16 cellular contexts compared by ENCODE assay signal in genomic region chr20:59017493-59018231, GRCh38. TPM values are rescaled to one million over a fixed set of nuclear protein-coding genes. Genes with fewer than 3 reads are reported as not detected.
DNase-seq lines count a peak whose midpoint lies in the region; ATAC-seq, FAIRE-seq and TF ChIP-seq lines count a peak whose summit lies in the region.
"Had no signal": no experiment of that assay in that cellular context is flagged by ENCODE, and none has a peak within 500 bp of the region (broad histone marks: within the 10 kb centered on the region; RNA-seq: fewer than 3 reads in every experiment).

No MANE protein-coding gene starts in this region.

- H3K4me1 ChIP-seq in right atrium auricular region (peaks cover 0 to 44% of the 10 kb centered on the region in 2 donors), RWPE2 (ENCODE audit: insufficient read depth, poor library complexity, severe bottlenecking) (peaks cover 21% of the 10 kb centered on the region), kidney (ENCODE audit: control insufficient read depth in 1 of 2, insufficient read depth in 1 of 2, low read depth in 1 of 2, low read length in 2 of 2) (no peaks in the 10 kb centered on the region), vagina (no peaks in the 10 kb centered on the region)

- intact Hi-C loops in Right ventricle myocardium inferior (cut with DNase I) (no loop called here), kidney (cut with DNase I) (no loop called here), vagina (cut with DNase I) (no loop called here)

- TF ChIP-seq CTCF in right atrium auricular region (IDR thresholded peaks at IDR 0.05) (no peak), RWPE2 (IDR thresholded peaks at IDR 0.05; ENCODE audit: poor library complexity, severe bottlenecking) (no peak), kidney (IDR thresholded peaks at IDR 0.05; ENCODE audit: borderline replicate concordance, extremely low read depth, insufficient read depth) (no peak), vagina (IDR thresholded peaks at IDR 0.05) (no peak)

- no peak for FAIRE-seq in kidney (lab: Jason Lieb, UNC)

- no peaks in the 10 kb centered on the region for H3K27me3 ChIP-seq in right atrium auricular region
- no peaks in the 10 kb centered on the region for H3K27me3 ChIP-seq in RWPE2 (ENCODE audit: insufficient read depth, poor library complexity, severe bottlenecking)
- no peaks in the 10 kb centered on the region for H3K27me3 ChIP-seq in vagina
- H3K27me3 ChIP-seq: gastroesophageal sphincter had no signal

- DNase-seq in Right ventricle myocardium inferior (ENCODE audit: missing footprints) (no peak), right atrium auricular region (ENCODE audit: low spot score) (no peak), RWPE2 (ENCODE audit: low spot score) (peak; percentile 82), kidney (peak; percentile 50), vagina (ENCODE audit: extremely low spot score in 2 of 2) (peak; percentile 69 to 93), COLO829 (ENCODE audit: low spot score) (no peak), SW480 (ENCODE audit: low spot score) (no peak)
- DNase-seq: activated gamma-delta T cell treated with Interleukin-2 at 50 U/mL for 16 hours; HCEC 1CT; mammary epithelial cell; NCI-H1417 treated with DMSO at 0.1 percent for 48 hours; NK-92 treated with Interleukin-12 subunit alpha and Interleukin-12 subunit beta, amount 100 ng/mL, for 24 hours; T1000 had no signal

- H3K36me3 ChIP-seq in right atrium auricular region = peaks cover 3% of the 10 kb centered on the region
- no peaks in the 10 kb centered on the region; the same call in 1 of the 2 replicates for H3K36me3 ChIP-seq in RWPE2 (ENCODE audit: low read depth)
- no peaks in the 10 kb centered on the region for H3K36me3 ChIP-seq in kidney (ENCODE audit: control insufficient read depth in 1 of 2, insufficient read depth in 2 of 2, low read length in 2 of 2)
- peaks cover 0 to 2% of the 10 kb centered on the region in 2 donors for H3K36me3 ChIP-seq in vagina

- H3K4me3 ChIP-seq in right atrium auricular region (no peak overlapping the region), RWPE2 (ENCODE audit: severe bottlenecking) (no peak overlapping the region), kidney (ENCODE audit: low read length in 2 of 2) (no peak overlapping the region), vagina (no peak overlapping the region)
- H3K4me3 ChIP-seq: coronary artery, gastroesophageal sphincter had no signal

- ATAC-seq in Right ventricle myocardium inferior = peak; percentile 14
- ATAC-seq in RWPE2 (ENCODE audit: low read depth) = no peak
- ATAC-seq: gastroesophageal sphincter had no signal

- no peak for TF ChIP-seq POLR2A in vagina (IDR thresholded peaks at IDR 0.05)

- H3K27ac ChIP-seq in right atrium auricular region (peak overlapping the region in 1 of 2 donors; percentile 30), RWPE2 (ENCODE audit: poor library complexity, severe bottlenecking) (peak overlapping the region; percentile 35), kidney (ENCODE audit: low read depth in 2 of 2, low read length in 2 of 2) (no peak overlapping the region), vagina (no peak overlapping the region)
- H3K27ac ChIP-seq: coronary artery, gastroesophageal sphincter had no signal

- H3K9ac ChIP-seq in kidney (ENCODE audit: low read length in 2 of 2) = no peak overlapping the region

- H3K9me3 ChIP-seq in right atrium auricular region (no peaks in the 10 kb centered on the region), RWPE2 (ENCODE audit: severe bottlenecking) (no peaks in the 10 kb centered on the region), kidney (ENCODE audit: control insufficient read depth in 1 of 2, low read length in 2 of 2) (no peaks in the 10 kb centered on the region), vagina (no peaks in the 10 kb centered on the region)
- H3K9me3 ChIP-seq: gastroesophageal sphincter had no signal

RNA-seq across cellular contexts. Expression of gene TUBB1, which starts 1.6 kb away (rescaled TPM):
- total RNA-seq in Right ventricle myocardium inferior (0.27 TPM), right atrium auricular region (under 1 TPM; 0.19 to 0.35 TPM), kidney (not detected), vagina (not detected)
- polyA plus RNA-seq in kidney (ENCODE audit: insufficient read depth, low read depth, low replicate concordance) = 0.17 TPM
- total RNA-seq: mammary epithelial cell, pulmonary artery endothelial cell had no signal

RNA-seq across cellular contexts. Expression of gene CTSZ, which starts 10.6 kb away (rescaled TPM):
- 138 TPM for total RNA-seq in Right ventricle myocardium inferior
- total RNA-seq in right atrium auricular region = 100 to 1,000 TPM; 117 to 152 TPM
- total RNA-seq in kidney = 200 TPM
- 234 TPM for polyA plus RNA-seq in kidney (ENCODE audit: insufficient read depth, low read depth, low replicate concordance)
- total RNA-seq in vagina = 128 TPM

RNA-seq across cellular contexts. Expression of gene ATP5F1E, which starts 14.5 kb away (rescaled TPM):
- total RNA-seq in Right ventricle myocardium inferior (132 TPM), right atrium auricular region (10 to 100 TPM; 41.3 to 42.0 TPM), kidney (67.7 TPM), vagina (22.8 TPM)
- polyA plus RNA-seq in kidney (ENCODE audit: insufficient read depth, low read depth, low replicate concordance) = 251 TPM

RNA-seq across cellular contexts. Expression of gene PRELID3B, which starts 24.9 kb away (rescaled TPM):
- 45.7 TPM for total RNA-seq in Right ventricle myocardium inferior
- total RNA-seq in right atrium auricular region = 10 to 100 TPM; 34.6 to 35.2 TPM
- total RNA-seq in kidney = 38.5 TPM
- 26.4 TPM for polyA plus RNA-seq in kidney (ENCODE audit: insufficient read depth, low read depth, low replicate concordance)
- 73.4 TPM for total RNA-seq in vagina

RNA-seq across cellular contexts. Expression of gene NELFCD, which starts 36.6 kb away (rescaled TPM):
- 30.6 TPM for total RNA-seq in Right ventricle myocardium inferior
- total RNA-seq in right atrium auricular region = 10 to 100 TPM; 24.5 to 27.5 TPM
- 50.2 TPM for total RNA-seq in kidney
- 63.4 TPM for polyA plus RNA-seq in kidney (ENCODE audit: insufficient read depth, low read depth, low replicate concordance)
- total RNA-seq in vagina = 85.7 TPM

Comparison
In these comparisons a context has a peak if more than half of its experiments do, and no peak if none do; other contexts are left out.
1. DNase-seq: peak in RWPE2 (single experiment), kidney (single experiment) and vagina (2 of 2); none in Right ventricle myocardium inferior (single experiment), right atrium auricular region (single experiment), COLO829 (single experiment) and SW480 (single experiment).